Comparison of ENCODE assay signal across 8 cellular contexts in genomic region chr17:37609170-37610040, GRCh38. TPM values are rescaled to one million over a fixed set of nuclear protein-coding genes. Genes with fewer than 3 reads are reported as not detected.
DNase-seq lines count a peak whose midpoint lies in the region; ATAC-seq and TF ChIP-seq lines count a peak whose summit lies in the region.

Gene SYNRG, minus strand, starts transcription at chr17:37609418. Its CDS starts 63 bp downstream, at chr17:37609355.

- TF ChIP-seq RAD21 in SK-N-SH (IDR thresholded peaks at IDR 0.05; ENCODE audit: low read length): peak; percentile 46

- H2AFZ ChIP-seq in SK-N-SH (ENCODE audit: low read depth) (peak within 1 kb of the TSS; percentile 72), osteoblast (ENCODE audit: low read length) (peak within 1 kb of the TSS; percentile 71)

- CTCF ChIA-PET in GM10248 (lab: Yijun Ruan, JAX): interaction anchor here (0.7 to 3.2 kb wide), 14 partner anchors 10 to 247 kb away, joined by 3 to 14 read pairs (median 4); partner anchors contain the start of gene DDX52
- CTCF ChIA-PET in SK-N-SH (lab: Yijun Ruan, JAX): interaction anchor here (0.6 to 3.4 kb wide), 19 partner anchors 10 to 882 kb away, joined by 3 to 14 read pairs (median 4); no protein-coding TSS in a partner anchor

- peaks cover 0 to 10% of the 10 kb centered on the region in 2 experiments; a peak in 3 of 4 replicates for H3K4me1 ChIP-seq in SK-N-SH (ENCODE audit: control insufficient read depth in 1 of 2, insufficient read depth in 2 of 2, low read depth in 1 of 2, low read length in 1 of 2)
- peaks cover 25% of the 10 kb centered on the region for H3K4me1 ChIP-seq in osteoblast (ENCODE audit: insufficient read depth, low read length)
- peaks cover 26 to 32% of the 10 kb centered on the region in 2 donors for H3K4me1 ChIP-seq in thoracic aorta (ENCODE audit: control insufficient read depth in 1 of 2, low read depth in 2 of 2)

- peak within 1 kb of the TSS; percentile 86 to 90 for H3K4me3 ChIP-seq in SK-N-SH (ENCODE audit: low read depth in 2 of 2, low read length in 1 of 2)
- H3K4me3 ChIP-seq in osteoblast (ENCODE audit: insufficient read depth, low read length): peak within 1 kb of the TSS; percentile 93
- H3K4me3 ChIP-seq in thoracic aorta: peak within 1 kb of the TSS; percentile 94

- no peaks in the 10 kb centered on the region for H3K27me3 Mint-ChIP-seq in activated naive CD4-positive, alpha-beta T cell treated with anti-CD3 and anti-CD28 coated beads, Interleukin-2, amount 50 U/mL, for 24 hours

- ATAC-seq in HG02588 (IDR thresholded peaks at IDR 0.05; ENCODE audit: unreplicated experiment) (peak; percentile 90), thoracic aorta (ENCODE audit: insufficient number of reproducible peaks, low FRiP score, low read depth) (peak; percentile 85)

- H3K27ac Mint-ChIP-seq in activated naive CD4-positive, alpha-beta T cell treated with anti-CD3 and anti-CD28 coated beads, Interleukin-2, amount 50 U/mL, for 24 hours: peak within 1 kb of the TSS; percentile 87

- 6% methylated on average over 11 of the region's 60 CpGs for WGBS in SK-N-SH (ENCODE audit: low lambda C conversion rate)

- H3K36me3 Mint-ChIP-seq in activated naive CD4-positive, alpha-beta T cell treated with anti-CD3 and anti-CD28 coated beads, Interleukin-2, amount 50 U/mL, for 24 hours: no peaks in the 10 kb centered on the region

- peak within 1 kb of the TSS; percentile 74 for H3K4me2 ChIP-seq in SK-N-SH
- peak within 1 kb of the TSS; percentile 90 for H3K4me2 ChIP-seq in osteoblast (ENCODE audit: insufficient read depth, low read length)

- peaks cover 33% of the 10 kb centered on the region for H3K4me1 Mint-ChIP-seq in activated naive CD4-positive, alpha-beta T cell treated with anti-CD3 and anti-CD28 coated beads, Interleukin-2, amount 50 U/mL, for 24 hours

- H3K27me3 ChIP-seq in SK-N-SH (ENCODE audit: insufficient read depth): no peaks in the 10 kb centered on the region
- H3K27me3 ChIP-seq in osteoblast (ENCODE audit: insufficient read depth, low read length): no peaks in the 10 kb centered on the region
- no peaks in the 10 kb centered on the region for H3K27me3 ChIP-seq in thoracic aorta (replicated peaks; ENCODE audit: insufficient read depth)

- H3K9me3 Mint-ChIP-seq in activated naive CD4-positive, alpha-beta T cell treated with anti-CD3 and anti-CD28 coated beads, Interleukin-2, amount 50 U/mL, for 24 hours: no peaks in the 10 kb centered on the region

- H3F3A ChIP-seq in SK-N-SH (replicated peaks; ENCODE audit: insufficient read depth): peaks cover 25% of the 10 kb centered on the region

- TF ChIP-seq CTCF in GM10248 (IDR thresholded peaks at IDR 0.05; ENCODE audit: control extremely low read depth, extremely low read depth, low read depth, missing control alignments) (peak; percentile 31), SK-N-SH (IDR thresholded peaks at IDR 0.05) (peak; percentile 32), osteoblast (IDR thresholded peaks at IDR 0.05; ENCODE audit: extremely low read depth, low read depth, low read length) (no peak), thoracic aorta (IDR thresholded peaks at IDR 0.05) (peak; percentile 41)

- peak within 1 kb of the TSS; percentile 93 for H3K9ac ChIP-seq in SK-N-SH

- peak within 1 kb of the TSS; percentile 85 for H3K4me3 Mint-ChIP-seq in activated naive CD4-positive, alpha-beta T cell treated with anti-CD3 and anti-CD28 coated beads, Interleukin-2, amount 50 U/mL, for 24 hours

- no peaks in the 10 kb centered on the region for H3K9me2 ChIP-seq in SK-N-SH

- DNase-seq in GM10248 (ENCODE audit: extremely low spot score) (peak; percentile 100), NCI-H1048 (lab: John Stamatoyannopoulos, UW) (peak; percentile 90), SK-N-SH (peak; percentile 99), glomerular visceral epithelial cell (ENCODE audit: extremely low spot score) (peak; percentile 99), osteoblast (ENCODE audit: insufficient read length, low spot score, missing footprints) (peak; percentile 99), thoracic aorta (ENCODE audit: low spot score) (peak; percentile 93)

- H4K20me1 ChIP-seq in SK-N-SH (ENCODE audit: insufficient read depth) (no peaks in the 10 kb centered on the region), osteoblast (ENCODE audit: insufficient read depth, low read length) (peaks cover 11% of the 10 kb centered on the region)

- H3K9me3 ChIP-seq in SK-N-SH (no peaks in the 10 kb centered on the region), osteoblast (ENCODE audit: low read depth, low read length) (no peaks in the 10 kb centered on the region), thoracic aorta (no peaks in the 10 kb centered on the region)

- H3K36me3 ChIP-seq in SK-N-SH (replicated peaks in 1 of 2; ENCODE audit: control insufficient read depth in 1 of 2, insufficient read depth in 2 of 2, low read length in 1 of 2) (peaks cover 28 to 41% of the 10 kb centered on the region in 2 experiments), osteoblast (ENCODE audit: insufficient read depth, low read length) (peaks cover 26% of the 10 kb centered on the region), thoracic aorta (no peaks in the 10 kb centered on the region)

- H3K79me2 ChIP-seq in SK-N-SH (ENCODE audit: insufficient read depth): peaks cover 46% of the 10 kb centered on the region
- H3K79me2 ChIP-seq in osteoblast (ENCODE audit: insufficient read depth, low read length): peaks cover 47% of the 10 kb centered on the region

- POLR2A ChIA-PET in GM10248 (lab: Yijun Ruan, JAX): interaction anchor here (0.5 to 2.4 kb wide), 6 partner anchors 8 to 165 kb away, joined by 3 to 10 read pairs (median 3); no protein-coding TSS in a partner anchor
- POLR2A ChIA-PET in SK-N-SH (lab: Yijun Ruan, JAX): interaction anchor here (0.6 to 0.9 kb wide), 3 partner anchors 34 to 1800 kb away, joined by 3 to 6 read pairs (median 5); partner anchors contain the start of genes DDX52 and TAF15

- TF ChIP-seq EP300 in SK-N-SH (IDR thresholded peaks at IDR 0.05; ENCODE audit: borderline replicate concordance in 1 of 2, low read depth in 1 of 2, low read length in 1 of 2): peak; percentile 4 to 52; a peak in 1 of 4 replicates

- H3K27ac ChIP-seq in SK-N-SH (ENCODE audit: low read depth in 2 of 2, low read length in 1 of 2) (peak within 1 kb of the TSS; percentile 87 to 97), osteoblast (ENCODE audit: low read depth, low read length) (peak within 1 kb of the TSS; percentile 77), thoracic aorta (peak within 1 kb of the TSS; percentile 85 to 86)

TF ChIP-seq in SK-N-SH, 30 proteins besides CTCF, POLR2A, EP300 and RAD21 (continues in another document):
- TF ChIP-seq SMC3 (IDR thresholded peaks at IDR 0.05; ENCODE audit: low read depth, low read length) (no peak), MAX (IDR thresholded peaks at IDR 0.05; ENCODE audit: low read depth) (peak; percentile 72), NRF1 (IDR thresholded peaks at IDR 0.05; ENCODE audit: low read depth, low read length) (no peak), MXI1 (IDR thresholded peaks at IDR 0.05; ENCODE audit: low read depth, low read length) (peak; percentile 87), RXRA (IDR thresholded peaks at IDR 0.05; ENCODE audit: borderline replicate concordance, low read depth) (no peak), NFIC (IDR thresholded peaks at IDR 0.05; ENCODE audit: borderline replicate concordance) (peak; percentile 76), USF2 (IDR thresholded peaks at IDR 0.05; ENCODE audit: borderline replicate concordance, low read depth, low read length) (peak; percentile 98), YY1 (IDR thresholded peaks at IDR 0.05; ENCODE audit: low read depth) (peak; percentile 92), USF1 (IDR thresholded peaks at IDR 0.05; ENCODE audit: borderline replicate concordance, low read depth) (peak; percentile 99), ELF1 (IDR thresholded peaks at IDR 0.05) (peak; percentile 81), TCF12 (IDR thresholded peaks at IDR 0.05) (peak; percentile 60; the same call in 1 of the 2 replicates), IRF3 (IDR thresholded peaks at IDR 0.05; ENCODE audit: low read depth, low read length) (no peak), EZH2phosphoT487 (IDR thresholded peaks at IDR 0.05; ENCODE audit: borderline replicate concordance, low read depth) (no peak)

RNA-seq across cellular contexts. Expression of gene SYNRG, which starts in this region (rescaled TPM):
- 8.9 and 12.0 TPM in 2 replicates for polyA plus RNA-seq in SK-N-SH (2012; rRNA removed)
- 10.0 and 10.2 TPM in 2 replicates for polyA plus RNA-seq in SK-N-SH (2012; cell fraction: cytosol; rRNA removed)
- 15.1 and 22.2 TPM in 2 replicates for polyA plus RNA-seq in SK-N-SH (2012; cell fraction: nucleus; rRNA removed)
- 23.9 and 24.8 TPM in 2 replicates for total RNA-seq in osteoblast
- total RNA-seq in thoracic aorta: 10 to 100 TPM; 23.6 to 28.6 TPM

Comparison
In these comparisons a context has a peak if more than half of its experiments do, and no peak if none do; other contexts are left out.
1. Peak in every context shown above with its lines: DNase-seq, ATAC-seq, H3K4me3 ChIP-seq and H3K27ac ChIP-seq.